Comparison of ENCODE assay signal across 10 cellular contexts in the genomic region with DNA sequence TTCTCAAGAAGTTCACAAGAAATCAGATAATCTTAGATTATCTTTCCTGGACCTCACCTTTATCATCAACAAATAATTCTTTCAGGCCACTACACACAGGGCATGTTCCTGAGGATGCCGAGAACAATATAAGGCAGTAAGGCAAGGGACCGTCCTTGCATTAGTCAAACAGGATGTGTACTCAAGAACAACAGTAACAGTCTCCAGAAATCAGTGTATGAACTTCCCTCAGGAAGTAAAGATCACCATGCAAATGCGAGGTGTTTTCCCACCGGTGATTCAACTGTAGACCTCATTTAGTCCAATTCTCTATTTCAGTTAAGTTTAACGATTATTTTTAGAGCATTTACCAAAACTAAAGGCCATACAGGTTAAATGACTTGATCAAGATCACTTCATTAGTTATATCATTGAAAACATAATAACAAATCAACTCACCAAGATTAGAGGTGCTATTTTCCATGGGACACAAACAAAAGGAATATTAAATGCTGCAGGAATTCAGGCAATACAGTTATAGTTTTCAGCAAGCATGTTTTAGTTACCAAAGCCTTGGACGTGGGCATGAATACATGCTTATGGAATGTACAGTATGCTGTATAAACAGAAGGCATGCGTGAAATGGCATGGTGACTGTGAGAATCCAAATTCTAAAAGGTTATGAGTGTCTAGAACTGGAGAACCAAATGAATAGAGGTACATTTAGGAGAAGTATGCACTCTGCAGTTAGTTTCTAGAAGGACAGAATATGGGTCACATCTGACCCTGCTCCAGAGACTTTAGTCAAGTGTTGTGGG.
DNase-seq lines count a peak whose midpoint lies in the region; ATAC-seq and TF ChIP-seq lines count a peak whose summit lies in the region.
"Had no signal": no experiment of that assay in that cellular context is flagged by ENCODE, and none has a peak within 500 bp of the region (broad histone marks: within the 10 kb centered on the region; RNA-seq: fewer than 3 reads in every experiment).

No MANE protein-coding gene starts in this region.

- no peaks in the 10 kb centered on the region for H3K4me1 ChIP-seq in effector memory CD4-positive, alpha-beta T cell (ENCODE audit: control insufficient read depth, insufficient read depth, low read length, poor library complexity, severe bottlenecking)

- CTCF ChIA-PET in HEK293T (lab: Yijun Ruan, JAX), result no interaction called here

- no peaks in the 10 kb centered on the region for H3K27me3 ChIP-seq in effector memory CD4-positive, alpha-beta T cell (replicated peaks; ENCODE audit: control insufficient read depth, insufficient read depth, low read length, poor library complexity, severe bottlenecking)

- DNase-seq in AG10803 (ENCODE audit: low read depth) (peak; percentile 13), endothelial cell (ENCODE audit: low spot score) (no peak), GDM1 (lab: John Stamatoyannopoulos, UW) (no peak), Kasumi-1 (lab: John Stamatoyannopoulos, UW) (no peak), HEK293T (ENCODE audit: extremely low spot score) (no peak)
- DNase-seq in effector memory CD4-positive, alpha-beta T cell, result no peak
- DNase-seq: effector CD4-positive, alpha-beta T cell had no signal

- no peaks in the 10 kb centered on the region for H3K36me3 Mint-ChIP-seq in endothelial cell (ENCODE audit: low read depth, unreplicated experiment)

- peaks cover 54% of the 10 kb centered on the region for H3K4me1 Mint-ChIP-seq in endothelial cell (ENCODE audit: unreplicated experiment)

- H3K4me3 ChIP-seq in AG10803 (ENCODE audit: low read length), result no peak overlapping the region
- no peak overlapping the region for H3K4me3 ChIP-seq in effector memory CD4-positive, alpha-beta T cell (ENCODE audit: insufficient read depth, low read depth, low read length, poor library complexity, severe bottlenecking)

- TF ChIP-seq CTCF in AG10803 (conservative IDR thresholded peaks at IDR 0.05; ENCODE audit: low read length), result no peak
- no peak for TF ChIP-seq CTCF in endothelial cell (IDR thresholded peaks at IDR 0.05; ENCODE audit: unreplicated experiment)

- peak overlapping the region; percentile 96 for H3K27ac Mint-ChIP-seq in endothelial cell (ENCODE audit: unreplicated experiment)

- ATAC-seq in GM19463 (IDR thresholded peaks at IDR 0.05; ENCODE audit: unreplicated experiment), result peak; percentile 50
- peak; percentile 52 for ATAC-seq in HG03196 (IDR thresholded peaks at IDR 0.05; ENCODE audit: unreplicated experiment)
- ATAC-seq: Right ventricle myocardium inferior had no signal

- H3K4me3 Mint-ChIP-seq in endothelial cell (ENCODE audit: unreplicated experiment), result no peak overlapping the region

- H3K36me3 ChIP-seq in effector memory CD4-positive, alpha-beta T cell (ENCODE audit: control insufficient read depth, insufficient read depth, low read length), result no peaks in the 10 kb centered on the region

- no peaks in the 10 kb centered on the region for H3K9me3 Mint-ChIP-seq in endothelial cell (ENCODE audit: unreplicated experiment)

- H3K9me3 ChIP-seq in effector memory CD4-positive, alpha-beta T cell (ENCODE audit: control insufficient read depth, low read length), result no peaks in the 10 kb centered on the region

- H3K27ac ChIP-seq in effector memory CD4-positive, alpha-beta T cell (ENCODE audit: insufficient read depth, low read length, poor library complexity, severe bottlenecking), result no peak overlapping the region

- H3K27me3 Mint-ChIP-seq in endothelial cell (ENCODE audit: unreplicated experiment), result no peaks in the 10 kb centered on the region

- POLR2A ChIA-PET in HEK293T (lab: Yijun Ruan, JAX), result no interaction called here

TF ChIP-seq in HEK293T, 16 proteins besides CTCF, POLR2A, EP300 and RAD21:
- TF ChIP-seq FOXK2 (IDR thresholded peaks at IDR 0.05) (no peak), CTBP1 (IDR thresholded peaks at IDR 0.05; ENCODE audit: borderline replicate concordance) (no peak), ELF4 (IDR thresholded peaks at IDR 0.05) (no peak), SP1 (IDR thresholded peaks at IDR 0.05) (no peak), LEF1 (IDR thresholded peaks at IDR 0.05; ENCODE audit: borderline replicate concordance) (no peak), ZNF384 (IDR thresholded peaks at IDR 0.05) (no peak), ARNT (IDR thresholded peaks at IDR 0.05) (no peak), BHLHE40 (IDR thresholded peaks at IDR 0.05; ENCODE audit: borderline replicate concordance) (no peak), FOXM1 (IDR thresholded peaks at IDR 0.05; ENCODE audit: borderline replicate concordance) (no peak), PKNOX1 (IDR thresholded peaks at IDR 0.05) (no peak), NFRKB (IDR thresholded peaks at IDR 0.05) (no peak), FOXA1 (IDR thresholded peaks at IDR 0.05) (no peak), TARDBP (IDR thresholded peaks at IDR 0.05) (no peak), SUZ12 (IDR thresholded peaks at IDR 0.05) (no peak), HDGF (IDR thresholded peaks at IDR 0.05; ENCODE audit: borderline replicate concordance) (no peak), L3MBTL2 (conservative IDR thresholded peaks at IDR 0.05) (no peak)
